23 cellular contexts compared by ENCODE assay signal in genomic region chr1:210516675-210517459, GRCh38.
"Had no signal": no experiment of that assay in that cellular context is flagged by ENCODE, and none has a peak within 500 bp of the region (broad histone marks: within the 10 kb centered on the region; RNA-seq: fewer than 3 reads in every experiment).

No MANE protein-coding gene starts in this region.

- H3K9me3 ChIP-seq: adrenal gland, left ventricle myocardium inferior, mucosa of descending colon, neutrophil, testis, transverse colon had no signal

- H3K4me2 ChIP-seq: smooth muscle cell had no signal

- H3K4me3 ChIP-seq: adrenal gland, cardiac muscle cell, coronary artery, dorsolateral prefrontal cortex, left ventricle myocardium inferior, lung, mucosa of descending colon, smooth muscle cell, testis, transverse colon had no signal

- ATAC-seq: activated CD4-positive, alpha-beta T cell treated with anti-CD3 and anti-CD28 coated beads for 36 hours; mucosa of descending colon; natural killer cell treated with Interleukin-12 subunit alpha and Interleukin-12 subunit beta and Interleukin-15 and Interleukin-18, amount 100 ng/mL, for 72 hours; stimulated activated naive CD8-positive, alpha-beta T cell treated with anti-CD3 and anti-CD28 coated beads, Interleukin-15, Interleukin-2, amounts not matched to agents 100 U/mL and 50 U/mL, for 24 hours had no signal

- H3K27me3 ChIP-seq: adrenal gland, cardiac muscle cell, dorsolateral prefrontal cortex, neutrophil, testis, transverse colon had no signal

- H3K27ac ChIP-seq: adrenal gland, cardiac muscle cell, coronary artery, dorsolateral prefrontal cortex, left ventricle myocardium inferior, neutrophil, testis, transverse colon had no signal

- DNase-seq: activated B cell treated with CpG ODN at 0.5 μM for 24 hours; activated CD4-positive, alpha-beta T cell treated with anti-CD3 and anti-CD28 coated beads for 36 hours; activated effector memory CD4-positive, alpha-beta T cell treated with Interleukin-2 at 50 U/mL for 16 hours; activated naive CD4-positive, alpha-beta T cell treated with Interleukin-2 at 50 U/mL for 16 hours; activated naive CD8-positive, alpha-beta T cell treated with anti-CD3 and anti-CD28 coated beads for 36 hours; aorta; dorsolateral prefrontal cortex; effector memory CD4-positive, alpha-beta T cell; left ventricle myocardium inferior; mesendoderm; mucosa of descending colon; stimulated activated CD4-positive, alpha-beta T cell treated with anti-CD3 and anti-CD28 coated beads, Interleukin-15, amount 100 ng/mL, for 24 hours; stimulated activated naive CD8-positive, alpha-beta T cell treated with anti-CD3 and anti-CD28 coated beads, Interleukin-15, Interleukin-2, amounts not matched to agents 100 U/mL and 50 U/mL, for 24 hours; T-helper 9 cell; testis; transverse colon had no signal

- H3K36me3 ChIP-seq: adrenal gland, cardiac muscle cell, left ventricle myocardium inferior, neutrophil, transverse colon had no signal

- H3K4me1 ChIP-seq: adrenal gland, left ventricle myocardium inferior, testis, transverse colon had no signal
